In genomic region chr18:37567061-37567993, GRCh38 we compare ENCODE assay signal across 1 cellular context.
TF ChIP-seq lines count a peak whose summit lies in the region.

No MANE protein-coding gene starts in this region.

TF ChIP-seq in SK-N-SH treated with all-trans-retinoic acid at 6 μM for 48 hours, 23 proteins besides CTCF, POLR2A, EP300 and RAD21 (continued from another document):
- no peak for TF ChIP-seq CSRNP3 (CRISPR knock-in tag; IDR thresholded peaks at IDR 0.05)
